Comparison of ENCODE assay signal across 18 cellular contexts in the genomic region with DNA sequence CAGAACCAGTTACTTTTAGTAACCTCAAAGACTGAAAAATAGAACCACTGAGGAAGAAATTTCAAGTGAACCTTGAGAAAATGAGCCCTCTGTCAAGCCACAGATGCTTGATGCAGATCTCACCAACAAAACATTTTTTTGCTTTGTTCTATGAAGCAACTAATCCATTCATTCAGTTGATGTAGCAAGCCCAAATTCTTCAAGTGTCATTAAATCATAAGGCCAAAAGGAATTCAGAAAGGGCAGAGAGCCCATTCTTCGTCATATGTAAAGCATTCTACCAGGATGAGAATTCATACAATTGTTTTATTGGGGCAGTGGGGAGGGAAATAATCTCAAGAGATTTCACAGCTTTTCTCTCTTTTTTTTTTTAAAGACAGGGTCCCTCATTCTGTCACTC.
A peak's percentile ranks its signal among the peaks of the same experiment; 100 is the strongest.
DNase-seq lines count a peak whose midpoint lies in the region; TF ChIP-seq lines count a peak whose summit lies in the region.
"Had no signal": no experiment of that assay in that cellular context is flagged by ENCODE, and none has a peak within 500 bp of the region (broad histone marks: within the 10 kb centered on the region; RNA-seq: fewer than 3 reads in every experiment).

No MANE protein-coding gene starts in this region.

- no peak for TF ChIP-seq CTCF in transverse colon (IDR thresholded peaks at IDR 0.05)
- TF ChIP-seq CTCF in neural progenitor cell (IDR thresholded peaks at IDR 0.05): no peak
- TF ChIP-seq CTCF in type B pancreatic cell (conservative IDR thresholded peaks at IDR 0.05): no peak

- H3K27me3 ChIP-seq in transverse colon (no peaks in the 10 kb centered on the region), neural progenitor cell (no peaks in the 10 kb centered on the region)
- H3K27me3 ChIP-seq: esophagus squamous epithelium, SJCRH30 had no signal

- in situ Hi-C loops in transverse colon (cut with MboI; ENCODE audit: low pct_ligation_motif_present in 1 of 4, low pct_unique_long_range_greater_than_20kb in 1 of 4, low sequenced_read_pairs in 3 of 4): no loop called here

- H3K27ac ChIP-seq in transverse colon (no peak overlapping the region), neural progenitor cell (no peak overlapping the region)
- H3K27ac ChIP-seq: esophagus squamous epithelium, HL-60 had no signal

- H3K4me3 ChIP-seq in transverse colon: no peak overlapping the region
- H3K4me3 ChIP-seq in neural progenitor cell: no peak overlapping the region
- H3K4me3 ChIP-seq: esophagus squamous epithelium, SJCRH30, skin epidermis had no signal

- H3K9ac ChIP-seq in neural progenitor cell: no peak overlapping the region

- H3K27me3 Mint-ChIP-seq in neural progenitor cell (ENCODE audit: insufficient read depth, low read depth): no peaks in the 10 kb centered on the region
- H3K27me3 Mint-ChIP-seq in type B pancreatic cell: no peaks in the 10 kb centered on the region
- H3K27me3 Mint-ChIP-seq: CD8-positive, alpha-beta memory T cell had no signal

- no peaks in the 10 kb centered on the region for H3K9me3 Mint-ChIP-seq in neural progenitor cell
- H3K9me3 Mint-ChIP-seq in type B pancreatic cell: no peaks in the 10 kb centered on the region
- H3K9me3 Mint-ChIP-seq: activated T-cell treated with anti-CD3 and anti-CD28 coated beads, Interleukin-2, amount 50 U/mL, for 72 hours; CD8-positive, alpha-beta memory T cell had no signal

- H3K36me3 Mint-ChIP-seq in neural progenitor cell (peaks cover 20% of the 10 kb centered on the region), type B pancreatic cell (peaks cover 9% of the 10 kb centered on the region)

- H3K79me2 ChIP-seq in neural progenitor cell (ENCODE audit: low read depth): no peaks in the 10 kb centered on the region

- no peak for TF ChIP-seq POLR2A in transverse colon (IDR thresholded peaks at IDR 0.05)

- intact Hi-C loops in transverse colon (cut with DNase I; ENCODE audit: low total_unique reads): no loop called here

- H3K4me1 ChIP-seq in transverse colon (peaks cover 0 to 8% (median 0%) of the 10 kb centered on the region in 4 donors), neural progenitor cell (peaks cover 15% of the 10 kb centered on the region)

- no peaks in the 10 kb centered on the region for H3K9me3 ChIP-seq in transverse colon
- H3K9me3 ChIP-seq in neural progenitor cell (ENCODE audit: low read depth): no peaks in the 10 kb centered on the region
- H3K9me3 ChIP-seq: esophagus squamous epithelium, SJCRH30 had no signal

- no peak overlapping the region for H3K4me2 ChIP-seq in neural progenitor cell

- peaks cover 15% of the 10 kb centered on the region for H3F3A ChIP-seq in neural progenitor cell (ENCODE audit: low read depth)

- no peaks in the 10 kb centered on the region for H4K20me1 ChIP-seq in neural progenitor cell (ENCODE audit: low read depth)

- H3K27ac Mint-ChIP-seq in neural progenitor cell: no peak overlapping the region
- H3K27ac Mint-ChIP-seq in type B pancreatic cell: no peak overlapping the region
- H3K27ac Mint-ChIP-seq: activated T-cell treated with anti-CD3 and anti-CD28 coated beads, Interleukin-2, amount 50 U/mL, for 72 hours had no signal

- no peak overlapping the region for H2AFZ ChIP-seq in neural progenitor cell (replicated peaks)

- 93 to 100% methylated on average over 1 of the region's 1 CpG for WGBS in transverse colon (ENCODE audit: low coverage in 1 of 2), 2 donors

- H3K4me1 Mint-ChIP-seq in neural progenitor cell: peaks cover 20% of the 10 kb centered on the region
- H3K4me1 Mint-ChIP-seq in type B pancreatic cell (ENCODE audit: unreplicated experiment): peaks cover 14% of the 10 kb centered on the region

- TF ChIP-seq EP300 in transverse colon (IDR thresholded peaks at IDR 0.05; ENCODE audit: low read depth): no peak

- DNase-seq in HCEC 1CT (peak; percentile 88), amniotic stem cell (lab: John Stamatoyannopoulos, UW) (peak; percentile 58), foreskin melanocyte (peak; percentile 78), transverse colon (no peak), neural progenitor cell (ENCODE audit: low spot score) (no peak), NCI-H1417 treated with DMSO at 0.1 percent for 48 hours (lab: John Stamatoyannopoulos, UW) (no peak), type B pancreatic cell (ENCODE audit: extremely low spot score, unreplicated experiment) (no peak)
- DNase-seq: activated CD4-positive, alpha-beta T cell treated with anti-CD3 and anti-CD28 coated beads, Interleukin-2, amount 50 U/mL, for 48 hours; activated T-cell treated with anti-CD3 and anti-CD28 coated beads, Interleukin-2, amount 50 U/mL, for 72 hours; CD8-positive, alpha-beta memory T cell; esophagus squamous epithelium; Kasumi-1; NCI-H510A; stimulated activated naive CD4-positive, alpha-beta T cell treated with Interleukin-2 at 50 U/mL for 16 hours had no signal

- H3K4me3 Mint-ChIP-seq in neural progenitor cell: no peak overlapping the region
- no peak overlapping the region for H3K4me3 Mint-ChIP-seq in type B pancreatic cell
- H3K4me3 Mint-ChIP-seq: activated T-cell treated with anti-CD3 and anti-CD28 coated beads, Interleukin-2, amount 50 U/mL, for 72 hours; CD8-positive, alpha-beta memory T cell; neural crest cell had no signal

- H3K36me3 ChIP-seq in transverse colon (peaks cover 0 to 11% (median 0%) of the 10 kb centered on the region in 4 donors), neural progenitor cell (no peaks in the 10 kb centered on the region)
- H3K36me3 ChIP-seq: SJCRH30 had no signal

Comparison
In these comparisons a context has a peak if more than half of its experiments do, and no peak if none do; other contexts are left out.
1. DNase-seq: peak in HCEC 1CT (single experiment), amniotic stem cell (single experiment) and foreskin melanocyte (single experiment); none in transverse colon (single experiment), neural progenitor cell (single experiment), NCI-H1417 treated with DMSO at 0.1 percent for 48 hours (single experiment) and type B pancreatic cell (single experiment).